Comparison of ENCODE assay signal across 20 cellular contexts in genomic region chr10:120507175-120507574, GRCh38. TPM values are rescaled to one million over a fixed set of nuclear protein-coding genes. Genes with fewer than 3 reads are reported as not detected.
DNase-seq lines count a peak whose midpoint lies in the region; ATAC-seq, FAIRE-seq and TF ChIP-seq lines count a peak whose summit lies in the region.
"Had no signal": no experiment of that assay in that cellular context is flagged by ENCODE, and none has a peak within 500 bp of the region (broad histone marks: within the 10 kb centered on the region; RNA-seq: fewer than 3 reads in every experiment).

No MANE protein-coding gene starts in this region.

- H3K27me3 Mint-ChIP-seq in astrocyte (ENCODE audit: low read depth, unreplicated experiment): no peaks in the 10 kb centered on the region
- no peaks in the 10 kb centered on the region for H3K27me3 Mint-ChIP-seq in activated CD4-positive, alpha-beta T cell treated with anti-CD3 and anti-CD28 coated beads, Interleukin-2, amount 10 ng/mL, durations not matched to agents 24 days and 14 days
- H3K27me3 Mint-ChIP-seq: CD4-positive, alpha-beta memory T cell had no signal

- no peak overlapping the region for H2AFZ ChIP-seq in GM23248
- no peak overlapping the region for H2AFZ ChIP-seq in astrocyte (ENCODE audit: low read depth, low read length)

- H3K9me3 ChIP-seq in GM23248 (ENCODE audit: low read depth) (no peaks in the 10 kb centered on the region), HEK293 (ENCODE audit: control insufficient read depth, insufficient read depth, low read depth, low read length) (no peaks in the 10 kb centered on the region), astrocyte (ENCODE audit: insufficient read depth, low read depth, low read length) (no peaks in the 10 kb centered on the region)

- H3K36me3 ChIP-seq in GM23248 (ENCODE audit: low read depth): no peaks in the 10 kb centered on the region
- H3K36me3 ChIP-seq in HEK293 (ENCODE audit: control insufficient read depth in 2 of 2, insufficient read depth in 1 of 2, low read length in 2 of 2): no peaks in the 10 kb centered on the region
- no peaks in the 10 kb centered on the region for H3K36me3 ChIP-seq in astrocyte (ENCODE audit: insufficient read depth, low read length)

- H3K4me3 ChIP-seq in GM23248: no peak overlapping the region
- no peak overlapping the region for H3K4me3 ChIP-seq in HEK293 (ENCODE audit: low read depth, low read length)
- H3K4me3 ChIP-seq in astrocyte (ENCODE audit: insufficient read depth, low read depth, low read length): no peak overlapping the region

- TF ChIP-seq CTCF in HEK293 (tag by site-specific recombination; IDR thresholded peaks at IDR 0.05) (no peak), astrocyte (IDR thresholded peaks at IDR 0.05; ENCODE audit: insufficient read depth, low read depth, low read length) (no peak), foreskin keratinocyte (conservative IDR thresholded peaks at IDR 0.05) (no peak)

- H3K79me2 ChIP-seq in GM23248 (ENCODE audit: insufficient read depth): no peaks in the 10 kb centered on the region
- H3K79me2 ChIP-seq in astrocyte (ENCODE audit: insufficient read depth, low read length): peaks cover 39% of the 10 kb centered on the region

- H3K27ac Mint-ChIP-seq in astrocyte (ENCODE audit: unreplicated experiment): peak overlapping the region; percentile 79
- H3K27ac Mint-ChIP-seq in activated CD4-positive, alpha-beta T cell treated with anti-CD3 and anti-CD28 coated beads, Interleukin-2, amount 10 ng/mL, durations not matched to agents 24 days and 14 days: no peak overlapping the region
- H3K27ac Mint-ChIP-seq: CD4-positive, alpha-beta memory T cell had no signal

- peak overlapping the region; percentile 98 for H3K27ac ChIP-seq in GM23248
- H3K27ac ChIP-seq in HEK293 (ENCODE audit: extremely low read depth, low read depth, low read length): no peak overlapping the region
- peak overlapping the region; percentile 84 for H3K27ac ChIP-seq in astrocyte (ENCODE audit: low read depth, low read length)
- H3K27ac ChIP-seq in foreskin keratinocyte: peak overlapping the region; percentile 63

- 76 to 79% methylated on average over 1 of the region's 1 CpG for WGBS in GM23248 (ENCODE audit: low coverage in 1 of 2, low lambda C conversion rate in 2 of 2, missing lambda C conversion rate in 2 of 2), 2 experiments

- in situ Hi-C loops in GM23248 (cut with MboI): no loop called here

- CTCF ChIA-PET in HEK293 (lab: Yijun Ruan, JAX): no interaction called here

- peaks cover 67% of the 10 kb centered on the region for H3K4me1 ChIP-seq in GM23248 (ENCODE audit: insufficient read depth)
- H3K4me1 ChIP-seq in HEK293 (ENCODE audit: control insufficient read depth, insufficient read depth, low read length): peaks cover 5% of the 10 kb centered on the region; the same call in 1 of the 2 replicates
- H3K4me1 ChIP-seq in astrocyte (ENCODE audit: insufficient read depth, low read length): peaks cover 76% of the 10 kb centered on the region
- peaks cover 59% of the 10 kb centered on the region for H3K4me1 ChIP-seq in foreskin keratinocyte

- H3K4me1 Mint-ChIP-seq in astrocyte (ENCODE audit: low read depth, unreplicated experiment): peaks cover 76% of the 10 kb centered on the region
- no peaks in the 10 kb centered on the region for H3K4me1 Mint-ChIP-seq in activated CD4-positive, alpha-beta T cell treated with anti-CD3 and anti-CD28 coated beads, Interleukin-2, amount 10 ng/mL, durations not matched to agents 24 days and 14 days
- H3K4me1 Mint-ChIP-seq: CD4-positive, alpha-beta memory T cell had no signal

- peaks cover 50% of the 10 kb centered on the region for H3F3A ChIP-seq in GM23248 (ENCODE audit: insufficient read depth)

- intact Hi-C loops in activated CD4-positive, alpha-beta T cell treated with anti-CD3 and anti-CD28 coated beads, Interleukin-2, amount 10 ng/mL, durations not matched to agents 24 days and 14 days (cut with micrococcal nuclease): no loop called here

- H3K9ac ChIP-seq in GM23248 (peak overlapping the region; percentile 81), astrocyte (ENCODE audit: low read length) (peak overlapping the region; percentile 60)

- DNase-seq in GM23248 (no peak), astrocyte (ENCODE audit: low read depth) (no peak), foreskin keratinocyte (no peak)
- no peak for DNase-seq in activated CD4-positive, alpha-beta T cell treated with anti-CD3 and anti-CD28 coated beads, Interleukin-2, amount 10 ng/mL, durations not matched to agents 24 days and 14 days
- DNase-seq: Calu3; CD4-positive, alpha-beta memory T cell; COR-L47; DMS53; DMS79 treated with DMSO at 0.1 percent for 48 hours; GF-D8; H7; HCEC 1CT had no signal

- FAIRE-seq in astrocyte (lab: Jason Lieb, UNC): no peak
- FAIRE-seq: GM12891, GM18507, H1 had no signal

- peaks cover 21% of the 10 kb centered on the region for H3K36me3 Mint-ChIP-seq in astrocyte (ENCODE audit: low read depth, unreplicated experiment)
- no peaks in the 10 kb centered on the region for H3K36me3 Mint-ChIP-seq in activated CD4-positive, alpha-beta T cell treated with anti-CD3 and anti-CD28 coated beads, Interleukin-2, amount 10 ng/mL, durations not matched to agents 24 days and 14 days (ENCODE audit: low read depth)
- H3K36me3 Mint-ChIP-seq: CD4-positive, alpha-beta memory T cell had no signal

- ATAC-seq in foreskin keratinocyte: no peak
- no peak for ATAC-seq in SK-N-SH treated with all-trans-retinoic acid at 6 μM for 48 hours
- ATAC-seq in HG03521 (IDR thresholded peaks at IDR 0.05; ENCODE audit: unreplicated experiment): no peak

- H3K9me2 ChIP-seq in GM23248 (ENCODE audit: insufficient read depth): no peaks in the 10 kb centered on the region

- POLR2A ChIA-PET in HEK293 (lab: Yijun Ruan, JAX): no interaction called here

- peak overlapping the region; percentile 27 for H3K4me2 ChIP-seq in GM23248 (ENCODE audit: unreplicated experiment)
- no peak overlapping the region for H3K4me2 ChIP-seq in astrocyte (ENCODE audit: low read length)

- H4K20me1 ChIP-seq in GM23248 (ENCODE audit: insufficient read depth) (no peaks in the 10 kb centered on the region), astrocyte (ENCODE audit: insufficient read depth, low read length) (no peaks in the 10 kb centered on the region)

- no peak overlapping the region for H3K4me3 Mint-ChIP-seq in astrocyte (ENCODE audit: unreplicated experiment)
- H3K4me3 Mint-ChIP-seq in activated CD4-positive, alpha-beta T cell treated with anti-CD3 and anti-CD28 coated beads, Interleukin-2, amount 10 ng/mL, durations not matched to agents 24 days and 14 days: no peak overlapping the region
- H3K4me3 Mint-ChIP-seq: CD4-positive, alpha-beta memory T cell had no signal

- H3K9me3 Mint-ChIP-seq in astrocyte (ENCODE audit: unreplicated experiment): peaks cover 5% of the 10 kb centered on the region
- H3K9me3 Mint-ChIP-seq in activated CD4-positive, alpha-beta T cell treated with anti-CD3 and anti-CD28 coated beads, Interleukin-2, amount 10 ng/mL, durations not matched to agents 24 days and 14 days: no peaks in the 10 kb centered on the region

- H3K27me3 ChIP-seq in GM23248 (replicated peaks; ENCODE audit: insufficient read depth): no peaks in the 10 kb centered on the region
- H3K27me3 ChIP-seq in astrocyte (ENCODE audit: insufficient read depth, low read length): no peaks in the 10 kb centered on the region
- H3K27me3 ChIP-seq in foreskin keratinocyte: no peaks in the 10 kb centered on the region

TF ChIP-seq in HEK293, 187 proteins besides CTCF, POLR2A, EP300 and RAD21:
- TF ChIP-seq ZNF266 (tag by site-specific recombination; IDR thresholded peaks at IDR 0.05; ENCODE audit: low read depth) (no peak), ZNF513 (tag by site-specific recombination; IDR thresholded peaks at IDR 0.05) (peak; percentile 97)

TF ChIP-seq in SK-N-SH treated with all-trans-retinoic acid at 6 μM for 48 hours, 23 proteins besides CTCF, POLR2A, EP300 and RAD21 (continues in another document):
- TF ChIP-seq ZC3H10 (CRISPR knock-in tag; IDR thresholded peaks at IDR 0.05): no peak
- no peak for TF ChIP-seq ZFP3 (CRISPR knock-in tag; IDR thresholded peaks at IDR 0.05)
- TF ChIP-seq TOX (CRISPR knock-in tag; IDR thresholded peaks at IDR 0.05; ENCODE audit: borderline replicate concordance): no peak
- TF ChIP-seq POU6F1 (CRISPR knock-in tag; IDR thresholded peaks at IDR 0.05; ENCODE audit: borderline replicate concordance, low read depth): no peak
- no peak for TF ChIP-seq ZNF565 (CRISPR knock-in tag; conservative IDR thresholded peaks at IDR 0.05; ENCODE audit: low read depth)
- no peak for TF ChIP-seq ISL1 (CRISPR knock-in tag; IDR thresholded peaks at IDR 0.05)
- no peak for TF ChIP-seq TCF4 (CRISPR knock-in tag; IDR thresholded peaks at IDR 0.05; ENCODE audit: borderline replicate concordance)
- TF ChIP-seq GLIS3 (CRISPR knock-in tag; IDR thresholded peaks at IDR 0.05): no peak

RNA-seq across cellular contexts. Expression of gene PLPP4, which starts 50.1 kb away (rescaled TPM):
- total RNA-seq in GM23248 (2014; rRNA removed; shearing (Covaris generic)): 22.5 and 30.0 TPM in 2 replicates
- polyA plus RNA-seq in GM23248 (2016; fragmentation: Nextera tagmentation; extraction: Ambion mirVana) (32.1 and 34.4 TPM in 2 replicates), foreskin keratinocyte (0.18 and 0.34 TPM in 2 replicates)
- total RNA-seq in astrocyte (44.1 and 45.1 TPM in 2 replicates), foreskin keratinocyte (0.31 and 0.35 TPM in 2 replicates)
- not detected in 2 replicates for total RNA-seq in activated CD4-positive, alpha-beta T cell treated with anti-CD3 and anti-CD28 coated beads, Interleukin-2, amount 10 ng/mL, durations not matched to agents 24 days and 14 days
- total RNA-seq: A673; Calu3; CD4-positive, alpha-beta memory T cell; G401; H1 had no signal
- polyA plus RNA-seq: CD4-positive, alpha-beta memory T cell had no signal

Comparison
In these comparisons a context has a peak if more than half of its experiments do, and no peak if none do; other contexts are left out.
1. RNA of gene PLPP4, which starts 50.1 kb away (total RNA-seq): 44.1 to 45.1 TPM in astrocyte and 22.5 to 30.0 TPM in GM23248; 0.31 to 0.35 TPM in foreskin keratinocyte and not detected in activated CD4-positive, alpha-beta T cell treated with anti-CD3 and anti-CD28 coated beads, Interleukin-2, amount 10 ng/mL, durations not matched to agents 24 days and 14 days; every median in the first group is over 10 times any median in the second.